9 cellular contexts compared by ENCODE assay signal in the genomic region with DNA sequence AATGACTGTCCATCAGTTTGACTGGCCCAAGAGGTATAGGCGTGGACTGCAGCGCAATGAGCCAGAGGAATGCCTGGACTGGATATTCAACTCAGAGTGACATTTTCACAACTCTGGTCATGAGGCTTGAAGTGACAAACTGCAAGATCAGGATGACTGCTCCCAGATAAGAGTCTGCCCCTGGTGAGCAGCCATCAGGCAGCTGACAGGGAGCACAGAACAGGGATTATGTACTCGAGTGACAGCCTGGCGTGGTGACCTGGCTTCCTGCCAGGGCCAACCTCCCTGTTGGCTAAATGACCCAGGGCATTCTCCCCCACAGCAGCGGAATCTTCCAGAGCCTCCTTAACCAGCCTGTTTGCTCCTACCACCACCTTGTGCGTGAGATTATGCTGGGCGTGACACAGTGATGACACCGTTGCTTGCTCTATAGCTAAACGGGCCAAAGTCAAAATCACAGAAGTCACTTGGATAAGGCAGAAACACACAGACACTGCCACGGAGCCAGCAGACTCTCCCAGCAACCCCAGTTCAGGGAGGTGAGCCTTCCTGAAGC.
DNase-seq lines count a peak whose midpoint lies in the region; ATAC-seq and TF ChIP-seq lines count a peak whose summit lies in the region.
"Had no signal": no experiment of that assay in that cellular context is flagged by ENCODE, and none has a peak within 500 bp of the region (broad histone marks: within the 10 kb centered on the region; RNA-seq: fewer than 3 reads in every experiment).

No MANE protein-coding gene starts in this region.

- 63 to 79% (median 73%) methylated on average over 8 to 10 of the region's 10 CpGs for WGBS in adrenal gland, 4 donors
- 23% methylated on average over 10 of the region's 10 CpGs for WGBS in mesenchymal stem cell

- no peaks in the 10 kb centered on the region for H3K4me1 ChIP-seq in adrenal gland (replicated peaks in 1 of 2)
- H3K4me1 ChIP-seq in mesenchymal stem cell (ENCODE audit: control insufficient read depth, insufficient read depth, low read depth, low read length): peaks cover 6% of the 10 kb centered on the region
- H3K4me1 ChIP-seq in foreskin keratinocyte: no peaks in the 10 kb centered on the region

- no peak overlapping the region for H3K4me2 ChIP-seq in mesenchymal stem cell (ENCODE audit: low read length, poor library complexity, severe bottlenecking)

- intact Hi-C loops in adrenal gland (cut with DNase I): no loop called here

- H3K27ac ChIP-seq in adrenal gland (no peak overlapping the region), mesenchymal stem cell (ENCODE audit: low read length, poor library complexity, severe bottlenecking) (no peak overlapping the region), foreskin keratinocyte (no peak overlapping the region)

- ATAC-seq in HG03520 (IDR thresholded peaks at IDR 0.05; ENCODE audit: unreplicated experiment) (no peak), HG02571 (IDR thresholded peaks at IDR 0.05; ENCODE audit: unreplicated experiment) (no peak), foreskin keratinocyte (no peak), GM21360 (IDR thresholded peaks at IDR 0.05; ENCODE audit: unreplicated experiment) (no peak)
- ATAC-seq: naive thymus-derived CD8-positive, alpha-beta T cell had no signal

- DNase-seq in C1 segment of cervical spinal cord (lab: John Stamatoyannopoulos, UW) (peak in 13 of 14 donors; percentile 2 to 85 (median 30)), NCI-H1092 (lab: John Stamatoyannopoulos, UW) (peak; percentile 25), adrenal gland (peak in 5 of 7 donors; percentile 11 to 55 (median 19)), mesenchymal stem cell (peak; percentile 42), foreskin keratinocyte (no peak)
- DNase-seq: naive thymus-derived CD8-positive, alpha-beta T cell had no signal

- no peak overlapping the region for H2BK5ac ChIP-seq in mesenchymal stem cell (ENCODE audit: low read depth, low read length, poor library complexity, severe bottlenecking)

- no peak overlapping the region for H3K18ac ChIP-seq in mesenchymal stem cell (ENCODE audit: low read depth in 1 of 2, low read length in 2 of 2)

- H2AFZ ChIP-seq in mesenchymal stem cell (ENCODE audit: low read depth, low read length): no peak overlapping the region

- no peak overlapping the region for H3K4ac ChIP-seq in mesenchymal stem cell (ENCODE audit: low read depth in 1 of 2, low read length in 2 of 2)

- TF ChIP-seq CTCF in adrenal gland (IDR thresholded peaks at IDR 0.05) (no peak), foreskin keratinocyte (conservative IDR thresholded peaks at IDR 0.05) (no peak)

- no peaks in the 10 kb centered on the region for H3K9me3 ChIP-seq in adrenal gland (replicated peaks in 1 of 3)
- H3K9me3 ChIP-seq in mesenchymal stem cell (ENCODE audit: control insufficient read depth, low read length): no peaks in the 10 kb centered on the region

- H2BK12ac ChIP-seq in mesenchymal stem cell (ENCODE audit: low read length in 2 of 2): peak overlapping the region in 1 of 2 experiments; percentile 56

- no peak overlapping the region for H3K4me3 ChIP-seq in adrenal gland
- no peak overlapping the region for H3K4me3 ChIP-seq in mesenchymal stem cell (ENCODE audit: insufficient read depth in 1 of 2, low read depth in 1 of 2, low read length in 2 of 2)

- no peak overlapping the region for H3K9ac ChIP-seq in mesenchymal stem cell (ENCODE audit: low read length)

- no peak overlapping the region for H4K91ac ChIP-seq in mesenchymal stem cell (ENCODE audit: low read length)

- no peak overlapping the region for H2BK15ac ChIP-seq in mesenchymal stem cell (ENCODE audit: low read depth, poor library complexity, severe bottlenecking)

- no peak overlapping the region for H2BK120ac ChIP-seq in mesenchymal stem cell (ENCODE audit: low read depth, low read length)

- H3K27me3 ChIP-seq in adrenal gland (no peaks in the 10 kb centered on the region), mesenchymal stem cell (ENCODE audit: control insufficient read depth in 1 of 2, insufficient read depth in 1 of 2, low read length in 2 of 2) (no peaks in the 10 kb centered on the region), foreskin keratinocyte (no peaks in the 10 kb centered on the region)

- no peaks in the 10 kb centered on the region for H3K79me1 ChIP-seq in mesenchymal stem cell (replicated peaks; ENCODE audit: low read length, poor library complexity, severe bottlenecking)

- no peak for TF ChIP-seq POLR2A in adrenal gland (IDR thresholded peaks at IDR 0.05)

- no peak overlapping the region for H4K8ac ChIP-seq in mesenchymal stem cell (ENCODE audit: low read length)

- no peak overlapping the region for H3K14ac ChIP-seq in mesenchymal stem cell (ENCODE audit: low read length in 2 of 2)

- no peak overlapping the region for H2AK5ac ChIP-seq in mesenchymal stem cell (ENCODE audit: low read length, severe bottlenecking)

- no peaks in the 10 kb centered on the region for H3K36me3 ChIP-seq in adrenal gland (replicated peaks in 1 of 2)
- H3K36me3 ChIP-seq in mesenchymal stem cell (ENCODE audit: control insufficient read depth in 1 of 2, insufficient read depth in 2 of 2, low read depth in 1 of 2, low read length in 2 of 2): no peaks in the 10 kb centered on the region

- no peak overlapping the region for H3K23ac ChIP-seq in mesenchymal stem cell (ENCODE audit: low read length in 2 of 2)

Comparison
In these comparisons a context has a peak if more than half of its experiments do, and no peak if none do; other contexts are left out.
1. DNase-seq: peak in C1 segment of cervical spinal cord (13 of 14), NCI-H1092 (single experiment), adrenal gland (5 of 7) and mesenchymal stem cell (single experiment); none in foreskin keratinocyte (0 of 2).